In the genomic region with DNA sequence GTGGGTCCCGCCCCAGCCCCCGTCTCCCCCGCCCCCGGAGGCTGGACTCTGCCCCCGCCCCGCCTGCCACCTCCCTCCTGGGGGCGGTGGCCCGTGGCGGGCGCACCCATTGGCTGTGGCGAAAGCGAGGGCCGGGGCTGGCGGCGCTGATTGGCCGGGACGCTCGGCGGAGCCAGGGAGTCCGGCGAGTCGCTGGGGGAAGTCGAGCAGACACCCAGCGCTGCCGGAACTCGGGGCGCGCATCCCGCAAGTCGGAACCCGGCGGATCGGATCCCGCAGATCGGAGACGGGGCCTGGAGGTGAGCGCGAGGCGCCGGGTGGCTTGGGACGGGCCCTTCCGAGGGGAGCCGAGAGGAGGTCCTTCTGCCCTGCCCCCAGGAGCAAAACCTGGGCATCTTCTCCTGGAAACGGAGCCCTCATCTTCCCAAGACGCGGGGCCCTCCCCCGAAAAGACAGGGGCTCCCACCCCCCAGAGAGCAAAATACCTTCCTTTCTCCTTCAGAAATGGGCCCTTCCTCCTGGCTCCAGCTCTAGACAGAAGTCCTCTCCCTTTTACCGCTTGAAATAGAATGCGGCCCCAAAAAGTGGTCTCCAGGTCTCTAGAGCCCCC, we compare ENCODE assay signal across 8 cellular contexts. TPM values are rescaled to one million over a fixed set of nuclear protein-coding genes. Genes with fewer than 3 reads are reported as not detected.
DNase-seq lines count a peak whose midpoint lies in the region; ATAC-seq, FAIRE-seq and TF ChIP-seq lines count a peak whose summit lies in the region.

A gene (plus strand): TSS at position 205 of the 610 bp plus-strand sequence. CDS start 61,123 bp downstream, outside the sequence.

- no peaks in the 10 kb centered on the region for H3K27me3 Mint-ChIP-seq in activated T-helper 17 cell treated with anti-CD3 and anti-CD28 coated beads, Interleukin-2, amount 50 U/mL, for 72 hours
- H3K27me3 Mint-ChIP-seq in natural killer cell treated with Interleukin-12 subunit alpha and Interleukin-12 subunit beta and Interleukin-15 and Interleukin-18, amount 100 ng/mL, for 72 hours = no peaks in the 10 kb centered on the region

- H3K36me3 Mint-ChIP-seq in activated T-helper 17 cell treated with anti-CD3 and anti-CD28 coated beads, Interleukin-2, amount 50 U/mL, for 72 hours (ENCODE audit: low read depth) = peaks cover 7% of the 10 kb centered on the region
- peaks cover under 1% of the 10 kb centered on the region for H3K36me3 Mint-ChIP-seq in natural killer cell treated with Interleukin-12 subunit alpha and Interleukin-12 subunit beta and Interleukin-15 and Interleukin-18, amount 100 ng/mL, for 72 hours

- peak; percentile 100 for ATAC-seq in GM21529 (IDR thresholded peaks at IDR 0.05; ENCODE audit: unreplicated experiment)
- peak; percentile 99 for ATAC-seq in activated T-helper 17 cell treated with anti-CD3 and anti-CD28 coated beads, Interleukin-2, amount 50 U/mL, for 72 hours (replicated peaks)
- peak; percentile 100 for ATAC-seq in natural killer cell treated with Interleukin-12 subunit alpha and Interleukin-12 subunit beta and Interleukin-15 and Interleukin-18, amount 100 ng/mL, for 72 hours

- FAIRE-seq in RCC 7860 (lab: Jason Lieb, UNC) = no peak

- TF ChIP-seq CTCF in fibroblast of mammary gland (conservative IDR thresholded peaks at IDR 0.05; ENCODE audit: control insufficient read depth, insufficient read depth, low read depth, low read length) = no peak

- H3K9me3 Mint-ChIP-seq in activated T-helper 17 cell treated with anti-CD3 and anti-CD28 coated beads, Interleukin-2, amount 50 U/mL, for 72 hours = no peaks in the 10 kb centered on the region
- no peaks in the 10 kb centered on the region for H3K9me3 Mint-ChIP-seq in natural killer cell treated with Interleukin-12 subunit alpha and Interleukin-12 subunit beta and Interleukin-15 and Interleukin-18, amount 100 ng/mL, for 72 hours

- H3K4me3 Mint-ChIP-seq in activated T-helper 17 cell treated with anti-CD3 and anti-CD28 coated beads, Interleukin-2, amount 50 U/mL, for 72 hours = peak within 1 kb of the TSS; percentile 88
- peak within 1 kb of the TSS; percentile 95 for H3K4me3 Mint-ChIP-seq in natural killer cell treated with Interleukin-12 subunit alpha and Interleukin-12 subunit beta and Interleukin-15 and Interleukin-18, amount 100 ng/mL, for 72 hours

- peak within 1 kb of the TSS; percentile 87 for H3K27ac Mint-ChIP-seq in activated T-helper 17 cell treated with anti-CD3 and anti-CD28 coated beads, Interleukin-2, amount 50 U/mL, for 72 hours
- H3K27ac Mint-ChIP-seq in natural killer cell treated with Interleukin-12 subunit alpha and Interleukin-12 subunit beta and Interleukin-15 and Interleukin-18, amount 100 ng/mL, for 72 hours = peak within 1 kb of the TSS; percentile 67 to 90

- DNase-seq in DMS53 (lab: John Stamatoyannopoulos, UW) = peak; percentile 91
- DNase-seq in HuH-7.5 (ENCODE audit: low spot score) = peak; percentile 91
- DNase-seq in RCC 7860 (ENCODE audit: low spot score) = peak; percentile 16
- peak; percentile 57 for DNase-seq in fibroblast of mammary gland (ENCODE audit: low read depth)
- DNase-seq in natural killer cell treated with Interleukin-12 subunit alpha and Interleukin-12 subunit beta and Interleukin-15 and Interleukin-18, amount 100 ng/mL, for 72 hours (ENCODE audit: low spot score) = peak; percentile 95
- DNase-seq in stimulated activated naive CD4-positive, alpha-beta T cell treated with Interleukin-2 at 50 U/mL for 16 hours (lab: John Stamatoyannopoulos, UW) = peak; percentile 84

- peaks cover 10% of the 10 kb centered on the region for H3K4me1 Mint-ChIP-seq in activated T-helper 17 cell treated with anti-CD3 and anti-CD28 coated beads, Interleukin-2, amount 50 U/mL, for 72 hours
- H3K4me1 Mint-ChIP-seq in natural killer cell treated with Interleukin-12 subunit alpha and Interleukin-12 subunit beta and Interleukin-15 and Interleukin-18, amount 100 ng/mL, for 72 hours (ENCODE audit: low read depth in 2 of 2) = peaks cover 7 to 19% of the 10 kb centered on the region in 2 donors

- H3K4me3 ChIP-seq in fibroblast of mammary gland (ENCODE audit: control insufficient read depth, low read depth, low read length) = peak within 1 kb of the TSS; percentile 60

RNA-seq across cellular contexts. Expression of the gene that starts here (rescaled TPM):
- 10 to 100 TPM in 1 of 2 donors, 1 to 10 TPM in 1; 4.8 to 10.4 TPM for total RNA-seq in activated T-helper 17 cell treated with anti-CD3 and anti-CD28 coated beads, Interleukin-2, amount 50 U/mL, for 72 hours
- total RNA-seq in natural killer cell treated with Interleukin-12 subunit alpha and Interleukin-12 subunit beta and Interleukin-15 and Interleukin-18, amount 100 ng/mL, for 72 hours = 1 to 10 TPM; 8.7 TPM

Comparison
In these comparisons a context has a peak if more than half of its experiments do, and no peak if none do; other contexts are left out.
1. Peak in every context shown above with its lines: DNase-seq, ATAC-seq and H3K4me3 ChIP-seq.
2. DNase-seq: peak in every context shown above with its lines; median percentile 95 in natural killer cell treated with Interleukin-12 subunit alpha and Interleukin-12 subunit beta and Interleukin-15 and Interleukin-18, amount 100 ng/mL, for 72 hours; 91 in DMS53; 91 in HuH-7.5; 84 in stimulated activated naive CD4-positive, alpha-beta T cell treated with Interleukin-2 at 50 U/mL for 16 hours; 57 in fibroblast of mammary gland; 16 in RCC 7860.